16 cellular contexts compared by ENCODE assay signal in genomic region chr6:39441301-39441700, GRCh38.
"Had no signal": no experiment of that assay in that cellular context is flagged by ENCODE, and none has a peak within 500 bp of the region (broad histone marks: within the 10 kb centered on the region; RNA-seq: fewer than 3 reads in every experiment).

No MANE protein-coding gene starts in this region.

- DNase-seq: activated CD4-positive, alpha-beta T cell treated with anti-CD3 and anti-CD28 coated beads for 4 hours; activated CD4-positive, alpha-beta T cell treated with anti-CD3 and anti-CD28 coated beads, Interleukin-2, amount 50 U/mL, for 4 hours; activated naive CD4-positive, alpha-beta T cell; activated T-cell treated with anti-CD3 and anti-CD28 coated beads for 4 hours; activated T-cell treated with anti-CD3 and anti-CD28 coated beads, Interleukin-2, amount 50 U/mL, for 72 hours; endodermal cell; foreskin keratinocyte; heart right ventricle; kidney glomerular epithelial cell; naive thymus-derived CD8-positive, alpha-beta T cell; right cardiac atrium; stimulated activated CD4-positive, alpha-beta T cell treated with anti-CD3 and anti-CD28 coated beads, Interleukin-15, amount 100 ng/mL, for 24 hours; stimulated activated CD4-positive, alpha-beta T cell treated with anti-CD3 and anti-CD28 coated beads, Interleukin-2, amount 100 ng/mL, for 24 hours; stimulated activated naive CD4-positive, alpha-beta T cell; tibial artery; upper lobe of right lung had no signal
